In the genomic region with DNA sequence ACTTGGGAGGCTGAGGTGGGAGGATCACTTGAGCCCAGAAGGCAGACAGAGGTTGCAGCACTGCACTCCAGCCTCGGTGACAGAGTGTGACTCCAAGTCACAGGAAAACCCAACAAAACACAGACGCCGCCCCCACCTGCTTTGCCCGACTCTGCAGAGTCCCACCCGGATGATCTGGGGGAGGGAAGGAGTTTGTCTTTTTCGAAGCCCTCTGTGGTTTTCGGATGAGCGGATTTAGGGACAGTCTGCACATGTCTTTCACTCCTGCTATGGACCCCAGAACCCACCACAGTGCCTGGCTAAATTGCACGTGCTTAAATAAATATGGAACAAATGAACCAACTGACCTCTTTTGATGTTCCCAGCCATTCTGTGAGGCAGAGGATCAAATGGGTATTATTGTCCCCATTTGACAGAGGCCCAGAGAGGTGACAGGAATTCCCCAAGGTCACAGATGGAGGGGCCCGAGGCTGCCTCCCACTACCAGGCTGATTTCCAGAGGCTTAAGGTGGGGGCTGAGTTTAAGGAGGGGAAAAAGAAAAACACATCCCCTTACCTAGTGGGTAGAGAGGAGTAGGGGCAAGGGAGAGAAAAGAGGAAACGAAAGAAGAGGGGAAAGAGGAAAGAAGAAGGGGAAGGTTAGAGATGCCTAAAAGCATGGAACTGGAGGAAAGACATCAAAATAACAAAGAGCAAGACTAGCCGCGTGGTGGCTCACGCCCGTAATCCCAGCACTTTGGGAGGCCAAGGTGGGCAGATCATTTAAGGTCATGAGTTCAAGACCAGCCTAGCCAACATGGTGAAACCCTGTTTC, we compare ENCODE assay signal across 20 cellular contexts. TPM values are rescaled to one million over a fixed set of nuclear protein-coding genes. Genes with fewer than 3 reads are reported as not detected.
A peak's percentile ranks its signal among the peaks of the same experiment; 100 is the strongest.
DNase-seq lines count a peak whose midpoint lies in the region; ATAC-seq, FAIRE-seq and TF ChIP-seq lines count a peak whose summit lies in the region.
"Had no signal": no experiment of that assay in that cellular context is flagged by ENCODE, and none has a peak within 500 bp of the region (broad histone marks: within the 10 kb centered on the region; RNA-seq: fewer than 3 reads in every experiment).

No MANE protein-coding gene starts in this region.

- H3K4me3 ChIP-seq in NB4 (ENCODE audit: low read depth, low read length) (no peak overlapping the region), GM12878 (no peak overlapping the region), pancreas (no peak overlapping the region)

- H3K4me3 Mint-ChIP-seq in CD14-positive monocyte: peak overlapping the region in 1 of 2 donors; percentile 30
- H3K4me3 Mint-ChIP-seq: activated T-helper 1 cell treated with anti-CD3 and anti-CD28 coated beads, Interleukin-12 subunit alpha, Interleukin-12 subunit beta, Interleukin-2, Interleukin-4 antibody, amounts not matched to agents 30 ng/mL and 10 ng/mL and 1 ng/mL, durations not matched to agents 14 hours and 24 hours and 36 hours had no signal

- H3K9me3 ChIP-seq in GM12878 (replicated peaks; ENCODE audit: control insufficient read depth, insufficient read depth, low read length) (no peaks in the 10 kb centered on the region), pancreas (no peaks in the 10 kb centered on the region)

- peaks cover 3 to 5% of the 10 kb centered on the region in 2 donors for H3K36me3 Mint-ChIP-seq in CD14-positive monocyte

- no peak for TF ChIP-seq POLR2A in NB4 (IDR thresholded peaks at IDR 0.05; ENCODE audit: extremely low read depth, insufficient read length)
- TF ChIP-seq POLR2A in GM12878 (IDR thresholded peaks at IDR 0.05; ENCODE audit: low read depth, low read length): no peak

- H3K27ac ChIP-seq in GM12878 (ENCODE audit: control insufficient read depth, insufficient read depth) (no peak overlapping the region; the same call in 1 of the 2 replicates), pancreas (peak overlapping the region in 3 of 4 donors; percentile 22 to 64 (median 37))

- H3K36me3 ChIP-seq in GM12878 (ENCODE audit: control insufficient read depth in 2 of 2, insufficient read depth in 2 of 2, low read length in 1 of 2): no peaks in the 10 kb centered on the region
- H3K36me3 ChIP-seq in pancreas: no peaks in the 10 kb centered on the region

- POLR2A ChIA-PET in GM12878 (lab: Charles Lee): interaction anchor here (0.8 to 1.9 kb wide), 6 partner anchors 9 to 39 kb away, joined by 3 to 6 read pairs (median 4); no protein-coding TSS in a partner anchor

- peak overlapping the region in 5 of 7 donors; percentile 9 to 76 (median 47) for H3K27ac Mint-ChIP-seq in CD14-positive monocyte
- H3K27ac Mint-ChIP-seq: activated T-helper 1 cell treated with anti-CD3 and anti-CD28 coated beads, Interleukin-12 subunit alpha, Interleukin-12 subunit beta, Interleukin-2, Interleukin-4 antibody, amounts not matched to agents 30 ng/mL and 10 ng/mL and 1 ng/mL, durations not matched to agents 14 hours and 24 hours and 36 hours had no signal

- peak overlapping the region; percentile 22; the same call in 1 of the 2 replicates for H3K4me2 ChIP-seq in GM12878 (ENCODE audit: control insufficient read depth, insufficient read depth)

- TF ChIP-seq RAD21 in GM12878 (IDR thresholded peaks at IDR 0.05; ENCODE audit: insufficient read depth, low read depth, low read length): no peak

- H3K9me3 Mint-ChIP-seq in CD14-positive monocyte: peaks cover 0 to 3% (median 0%) of the 10 kb centered on the region in 7 donors
- H3K9me3 Mint-ChIP-seq: activated T-helper 1 cell treated with anti-CD3 and anti-CD28 coated beads, Interleukin-12 subunit alpha, Interleukin-12 subunit beta, Interleukin-2, Interleukin-4 antibody, amounts not matched to agents 30 ng/mL and 10 ng/mL and 1 ng/mL, durations not matched to agents 14 hours and 24 hours and 36 hours had no signal

- TF ChIP-seq CTCF in CD14-positive monocyte (IDR thresholded peaks at IDR 0.05): no peak
- TF ChIP-seq CTCF in NB4 (IDR thresholded peaks at IDR 0.05; ENCODE audit: low read depth, low read length): no peak
- TF ChIP-seq CTCF in GM12878 (IDR thresholded peaks at IDR 0.05 in 2 of 3, conservative IDR thresholded peaks at IDR 0.05 in 1 of 3; ENCODE audit: control insufficient read depth in 2 of 3, extremely low read depth in 1 of 3, insufficient read depth in 1 of 3, low read depth in 3 of 3, low read length in 3 of 3): no peak
- no peak for TF ChIP-seq CTCF in pancreas (IDR thresholded peaks at IDR 0.05)

- H3K9ac ChIP-seq in GM12878 (ENCODE audit: control insufficient read depth, insufficient read depth, low read length): no peak overlapping the region

- no peaks in the 10 kb centered on the region for H3K79me2 ChIP-seq in GM12878 (ENCODE audit: control insufficient read depth, insufficient read depth, low read length)

- H3K27me3 ChIP-seq in GM12878 (replicated peaks in 1 of 2; ENCODE audit: control insufficient read depth in 2 of 2, insufficient read depth in 2 of 2, low read length in 1 of 2) (no peaks in the 10 kb centered on the region), pancreas (no peaks in the 10 kb centered on the region)

- SMC1A ChIA-PET in GM12878 (lab: Charles Lee; ENCODE audit: uncharacterized antibody, unreplicated experiment): interaction anchor here (0.9 to 1.5 kb wide), 4 partner anchors 11 to 38 kb away, joined by 3 to 5 read pairs (median 3); no protein-coding TSS in a partner anchor

- FAIRE-seq in GM12878 (lab: Jason Lieb, UNC) (peak; percentile 86), pancreas (lab: Jason Lieb, UNC) (no peak)
- FAIRE-seq: HepG2, keratinocyte had no signal

- H3K4me1 ChIP-seq in GM12878 (ENCODE audit: control insufficient read depth, insufficient read depth, low read length) (peaks cover 21% of the 10 kb centered on the region), pancreas (peaks cover 4 to 13% (median 10%) of the 10 kb centered on the region in 3 donors)

- TF ChIP-seq EP300 in GM12878 (IDR thresholded peaks at IDR 0.05; ENCODE audit: borderline replicate concordance in 1 of 2, control insufficient read depth in 1 of 2, low read depth in 2 of 2, low read length in 2 of 2): no peak

- peaks cover 0 to 7% (median 3%) of the 10 kb centered on the region in 3 donors for H3K27me3 Mint-ChIP-seq in CD14-positive monocyte (ENCODE audit: low read depth in 3 of 3)

- H2AFZ ChIP-seq in GM12878 (ENCODE audit: control insufficient read depth, low read depth, low read length): peak overlapping the region; percentile 50

- no peaks in the 10 kb centered on the region for H4K20me1 ChIP-seq in GM12878 (ENCODE audit: control insufficient read depth, insufficient read depth)

- peaks cover 26% of the 10 kb centered on the region for H3K4me1 Mint-ChIP-seq in CD14-positive monocyte

- RAD21 ChIA-PET in GM12878 (lab: Charles Lee; ENCODE audit: unreplicated experiment): interaction anchor here (1.4 to 1.5 kb wide), 3 partner anchors 18 to 38 kb away, joined by 3 to 8 read pairs (median 3); no protein-coding TSS in a partner anchor

- no TSS peak for BruUV-seq in GM12878 (replicated peaks; lab: Mats Ljungman, UMichigan)

- intact Hi-C loops in CD14-positive monocyte (cut with micrococcal nuclease) (loop anchor here in 1 of 2 donors (10.0 kb wide), 1 partner anchor 46 kb away; no protein-coding TSS in a partner anchor), GM12878 (cut with micrococcal nuclease; ENCODE audit: unreplicated experiment) (no loop called here), pancreas (cut with DNase I) (no loop called here)

- in situ Hi-C loops in GM12878 (cut with MboI): no loop called here

- WGBS in GM12878 (ENCODE audit: insufficient coverage, insufficient replicate concordance, low lambda C conversion rate, missing lambda C conversion rate): 84% methylated on average over 15 of the region's 15 CpGs
- WGBS in pancreas, 2 donors: 83 to 87% methylated on average over 15 of the region's 15 CpGs

- CTCF ChIA-PET in GM12878 (lab: Yijun Ruan, JAX): interaction anchor here (0.6 to 1.5 kb wide), 2 partner anchors 13 to 95 kb away, joined by 3 to 4 read pairs; no protein-coding TSS in a partner anchor

- DNase-seq in CD14-positive monocyte (ENCODE audit: low spot score): no peak
- peak; percentile 38 for DNase-seq in NB4 (ENCODE audit: low read depth)
- DNase-seq in GM12878 (ENCODE audit: low read depth, low spot score): no peak
- DNase-seq in pancreas: no peak
- no peak for DNase-seq in iPS-NIHi7 (ENCODE audit: extremely low spot score)
- DNase-seq in NCI-H1092 (lab: John Stamatoyannopoulos, UW): no peak
- no peak for DNase-seq in DMS153 (lab: John Stamatoyannopoulos, UW)
- DNase-seq: caudate nucleus; COR-L47; effector CD8-positive, alpha-beta T cell; head of caudate nucleus; mesendoderm; MM.1S; NCI-H2107; NCI-H524 treated with DMSO at 0.1 percent for 48 hours; right cardiac atrium had no signal

- peak; percentile 57 for ATAC-seq in GM12878
- ATAC-seq in pancreas: no peak
- no peak for ATAC-seq in GM18519 (IDR thresholded peaks at IDR 0.05; ENCODE audit: low FRiP score, unreplicated experiment)

TF ChIP-seq in GM12878, 131 proteins besides CTCF, POLR2A, EP300 and RAD21 (continues in another document):
- TF ChIP-seq IRF4 (IDR thresholded peaks at IDR 0.05; ENCODE audit: low read depth, low read length): no peak

RNA-seq across cellular contexts. Expression of a gene that starts 59.4 kb away (rescaled TPM):
- polyA plus RNA-seq in CD14-positive monocyte (1 to 10 TPM; 6.6 to 7.9 TPM), GM12878 (2011; rRNA removed) (368 and 477 TPM in 2 replicates), GM12878 (2014; fragmentation: Illumina TruSeq; extraction: Trizol) (218 and 272 TPM in 2 replicates), GM12878 (2014; fragmentation: Nextera tagmentation; extraction: Ambion mirVana) (100 to 1,000 TPM; 123 to 132 TPM), GM12878 (2014; rRNA removed) (152 and 164 TPM in 2 replicates), GM12878 (2016; fragmentation: Nextera tagmentation; extraction: Ambion mirVana) (100 to 1,000 TPM; 468 to 526 TPM), pancreas (10 to 100 TPM in 1 of 2 donors, 1 to 10 TPM in 1; 7.8 to 20.9 TPM)
- 1,474 and 1,543 TPM in 2 replicates for total RNA-seq in GM12878 (2013; cell fraction: nucleolus; rRNA removed)
- total RNA-seq in GM12878 (2014; rRNA removed) (325 and 365 TPM in 2 replicates), GM12878 (2014; rRNA removed; fragmentation: Illumina TruSeq; extraction: Trizol) (306 and 308 TPM in 2 replicates), GM12878 (2021) (356 and 373 TPM in 2 replicates), pancreas (10 to 100 TPM; 18.7 to 45.6 (median 31.2) TPM)
- 147 TPM for polyA plus RNA-seq in GM12878 (2011; ENCODE audit: low read depth)
- 111 and 144 TPM in 2 replicates for polyA plus RNA-seq in GM12878 (2011; cell fraction: cytosol; rRNA removed)
- polyA plus RNA-seq in GM12878 (2011; cell fraction: nucleus; rRNA removed): 375 and 515 TPM in 2 replicates
- polyA plus RNA-seq in GM12878 (2012): 227 and 250 TPM in 2 replicates
- polyA minus RNA-seq in GM12878 (2011; rRNA and poly(A)+ RNA removed): 462 and 911 TPM in 2 replicates
- 210 and 215 TPM in 2 replicates for polyA minus RNA-seq in GM12878 (2011; cell fraction: cytosol; rRNA and poly(A)+ RNA removed)
- polyA minus RNA-seq in GM12878 (2011; cell fraction: nucleus; rRNA and poly(A)+ RNA removed): 318 and 391 TPM in 2 replicates

Comparison
In these comparisons a context has a peak if more than half of its experiments do, and no peak if none do; other contexts are left out.
1. RNA of a gene that starts 59.4 kb away (polyA plus RNA-seq): 111 to 526 TPM in GM12878; 7.8 to 20.9 TPM in pancreas and 6.6 to 7.9 TPM in CD14-positive monocyte; every median in the first group is over 4 times any median in the second.